ENCODE assay signal across 8 cellular contexts in genomic region chr1:153922076-153922837, GRCh38. TPM values are rescaled to one million over a fixed set of nuclear protein-coding genes. Genes with fewer than 3 reads are reported as not detected.
DNase-seq lines count a peak whose midpoint lies in the region; ATAC-seq and TF ChIP-seq lines count a peak whose summit lies in the region.

No MANE protein-coding gene starts in this region.

- peak overlapping the region; percentile 93 for H3K56ac ChIP-seq in mesendoderm (ENCODE audit: low read length)

- H3K4me1 ChIP-seq in mesendoderm (ENCODE audit: control insufficient read depth, low read depth, low read length) = peaks cover 10% of the 10 kb centered on the region

- H3K4me2 ChIP-seq in mesendoderm (ENCODE audit: low read length) = peak overlapping the region; percentile 88

- H3K79me1 ChIP-seq in mesendoderm (ENCODE audit: low read length) = peaks cover 6% of the 10 kb centered on the region

- H2BK120ac ChIP-seq in mesendoderm (ENCODE audit: low read depth, low read length) = peak overlapping the region; percentile 79

- H3K18ac ChIP-seq in mesendoderm (ENCODE audit: low read length) = peak overlapping the region; percentile 97

- H3K9ac ChIP-seq in mesendoderm (ENCODE audit: low read length) = peak overlapping the region; percentile 91

- H2BK5ac ChIP-seq in mesendoderm (ENCODE audit: low read length) = peak overlapping the region; percentile 73

- H2BK15ac ChIP-seq in mesendoderm (replicated peaks; ENCODE audit: low read depth) = no peak overlapping the region

- no peak overlapping the region for H3K23ac ChIP-seq in mesendoderm (ENCODE audit: low read length)

- H3K79me2 ChIP-seq in mesendoderm (ENCODE audit: control insufficient read depth, insufficient read depth, low read length) = peaks cover 41% of the 10 kb centered on the region

- in situ Hi-C loops in KBM-7 (cut with MboI; ENCODE audit: low pct_unique_long_range_greater_than_20kb, low sequenced_read_pairs) = no loop called here

- H2AK5ac ChIP-seq in mesendoderm (ENCODE audit: low read length) = no peak overlapping the region

- DNase-seq in NCI-H2107 (lab: John Stamatoyannopoulos, UW) (peak; percentile 51), NCI-H2107 treated with DMSO at 0.1 percent for 48 hours (lab: John Stamatoyannopoulos, UW; ENCODE audit: unreplicated experiment) (no peak), KBM-7 (peak; percentile 54), T-helper 9 cell (peak; percentile 44), coronary artery (ENCODE audit: low spot score) (no peak), mesendoderm (peak; percentile 94)
- DNase-seq in stimulated activated CD8-positive, alpha-beta memory T cell treated with anti-CD3 and anti-CD28 coated beads, Interleukin-7, amount 100 ng/mL, for 48 hours (ENCODE audit: extremely low read depth in 1 of 2, low read depth in 1 of 2) = peak; percentile 26 to 63

- no peak overlapping the region for H4K5ac ChIP-seq in mesendoderm (ENCODE audit: low read length)

- H3K36me3 ChIP-seq in mesendoderm (ENCODE audit: control insufficient read depth, insufficient read depth, low read length) = no peaks in the 10 kb centered on the region

- H3K4ac ChIP-seq in mesendoderm (ENCODE audit: low read depth, low read length) = peak overlapping the region; percentile 94

- H3K27ac ChIP-seq in coronary artery = peak overlapping the region; percentile 74 to 98
- peak overlapping the region; percentile 95 for H3K27ac ChIP-seq in mesendoderm (ENCODE audit: low read depth, low read length)

- no peak for TF ChIP-seq CTCF in coronary artery (IDR thresholded peaks at IDR 0.05)

- no peaks in the 10 kb centered on the region for H3K27me3 ChIP-seq in mesendoderm (ENCODE audit: insufficient read depth, low read length, poor library complexity)

- ATAC-seq in GM21717 (IDR thresholded peaks at IDR 0.05; ENCODE audit: unreplicated experiment) = peak; percentile 32

- H3K4me3 ChIP-seq in coronary artery (peak overlapping the region; percentile 92), mesendoderm (ENCODE audit: low read length) (peak overlapping the region; percentile 74)

- no CpG with 5 or more reads among the region's 68 CpGs for WGBS in mesendoderm (ENCODE audit: extremely low coverage, insufficient coverage, low lambda C conversion rate)

- H4K8ac ChIP-seq in mesendoderm (ENCODE audit: low read depth, low read length) = no peak overlapping the region

RNA-seq across cellular contexts. Expression of gene GATAD2B, which starts 0.5 kb away (rescaled TPM):
- polyA plus RNA-seq in mesendoderm (2013, experiment 1 of 2) = 15.9 TPM
- polyA plus RNA-seq in mesendoderm (2013, experiment 2 of 2) = 14.8 TPM

RNA-seq across cellular contexts. Expression of gene DENND4B, which starts 24.3 kb away (rescaled TPM):
- 32.3 TPM for polyA plus RNA-seq in mesendoderm (2013, experiment 1 of 2)
- 29.1 TPM for polyA plus RNA-seq in mesendoderm (2013, experiment 2 of 2)

RNA-seq across cellular contexts. Expression of gene CRTC2, which starts 36.2 kb away (rescaled TPM):
- 15.4 TPM for polyA plus RNA-seq in mesendoderm (2013, experiment 1 of 2)
- 14.7 TPM for polyA plus RNA-seq in mesendoderm (2013, experiment 2 of 2)

RNA-seq across cellular contexts. Expression of gene SLC39A1, which starts 41.1 kb away (rescaled TPM):
- polyA plus RNA-seq in mesendoderm (2013, experiment 1 of 2) = 162 TPM
- polyA plus RNA-seq in mesendoderm (2013, experiment 2 of 2) = 160 TPM

RNA-seq across cellular contexts. Expression of gene CREB3L4, which starts 45.4 kb away (rescaled TPM):
- polyA plus RNA-seq in mesendoderm (2013, experiment 1 of 2) = 15.2 TPM
- polyA plus RNA-seq in mesendoderm (2013, experiment 2 of 2) = 13.7 TPM

Comparison
In these comparisons a context has a peak if more than half of its experiments do, and no peak if none do; other contexts are left out.
1. DNase-seq: peak in NCI-H2107 (single experiment), KBM-7 (single experiment), T-helper 9 cell (single experiment), mesendoderm (single experiment) and stimulated activated CD8-positive, alpha-beta memory T cell treated with anti-CD3 and anti-CD28 coated beads, Interleukin-7, amount 100 ng/mL, for 48 hours (2 of 2); none in NCI-H2107 treated with DMSO at 0.1 percent for 48 hours (single experiment) and coronary artery (single experiment).